In the genomic region with DNA sequence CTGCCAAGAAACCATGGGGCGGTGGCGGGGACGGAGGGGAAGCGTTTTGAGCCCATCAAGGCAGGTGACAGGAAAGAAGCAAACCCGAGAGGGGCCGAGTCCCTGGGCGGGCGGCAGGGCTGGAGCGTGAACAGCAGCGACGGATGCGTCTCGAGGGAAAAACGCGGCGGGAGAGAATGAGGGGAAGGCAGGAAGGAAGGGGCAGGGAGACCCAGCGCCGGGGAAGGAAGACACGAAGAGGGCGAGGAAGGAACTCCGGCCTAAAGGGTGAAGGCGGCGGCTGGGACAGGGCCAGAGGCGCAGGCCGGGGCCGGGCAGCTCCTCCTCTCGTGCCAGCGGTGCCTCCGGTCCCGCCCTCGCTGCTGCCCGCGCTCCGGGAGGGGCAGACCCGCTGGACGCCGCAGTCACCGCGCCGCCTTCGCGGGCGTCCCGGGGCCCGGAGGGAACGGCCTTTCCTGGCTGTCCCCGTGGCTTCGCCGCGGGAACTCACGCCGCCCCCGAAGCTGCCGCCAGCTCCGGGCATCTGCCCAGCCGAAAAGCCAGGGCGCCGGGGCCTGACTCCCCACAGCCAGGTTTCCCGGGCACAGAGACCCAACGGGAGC, we compare ENCODE assay signal across 1 cellular context.
TF ChIP-seq lines count a peak whose summit lies in the region.

No MANE protein-coding gene starts in this region.

TF ChIP-seq in GM12878, 131 proteins besides CTCF, POLR2A, EP300 and RAD21:
- TF ChIP-seq TCF7 (IDR thresholded peaks at IDR 0.05; ENCODE audit: borderline replicate concordance) = no peak
- no peak for TF ChIP-seq E2F4 (IDR thresholded peaks at IDR 0.05; ENCODE audit: low read depth, low read length)
- peak in 1 of 2 experiments; percentile 63; a peak in 1 of 4 replicates for TF ChIP-seq BHLHE40 (IDR thresholded peaks at IDR 0.05; ENCODE audit: borderline replicate concordance in 1 of 2, low read depth in 2 of 2, low read length in 1 of 2)
- no peak for TF ChIP-seq ELK1 (IDR thresholded peaks at IDR 0.05; ENCODE audit: low read depth, low read length)
- no peak for TF ChIP-seq ZNF207 (IDR thresholded peaks at IDR 0.05; ENCODE audit: borderline replicate concordance)
- TF ChIP-seq E2F8 (IDR thresholded peaks at IDR 0.05; ENCODE audit: low read depth, partially characterized antibody) = no peak
- 0 out of 2 replicates have a peak, but pooled peaks have one; percentile 68 for TF ChIP-seq LARP7 (IDR thresholded peaks at IDR 0.05)
- TF ChIP-seq TCF12 (IDR thresholded peaks at IDR 0.05; ENCODE audit: low read depth, low read length) = no peak
- no peak for TF ChIP-seq ZBTB40 (IDR thresholded peaks at IDR 0.05; ENCODE audit: borderline replicate concordance)
- TF ChIP-seq EGR1 (IDR thresholded peaks at IDR 0.05; ENCODE audit: borderline replicate concordance in 1 of 2, low read depth in 2 of 2, low read length in 2 of 2) = no peak
- TF ChIP-seq RFX5 (IDR thresholded peaks at IDR 0.05; ENCODE audit: low read depth, low read length) = no peak
- TF ChIP-seq JUND (IDR thresholded peaks at IDR 0.05; ENCODE audit: low read depth, low read length) = no peak
- TF ChIP-seq MEF2A (IDR thresholded peaks at IDR 0.05; ENCODE audit: insufficient read depth, low read depth, low read length) = no peak
- TF ChIP-seq SMARCA5 (IDR thresholded peaks at IDR 0.05) = no peak
- no peak for TF ChIP-seq PKNOX1 (IDR thresholded peaks at IDR 0.05)
- TF ChIP-seq ZBED1 (IDR thresholded peaks at IDR 0.05; ENCODE audit: borderline replicate concordance) = no peak
- TF ChIP-seq CEBPB (IDR thresholded peaks at IDR 0.05; ENCODE audit: borderline replicate concordance in 1 of 2, low read depth in 2 of 2, low read length in 2 of 2) = no peak
- TF ChIP-seq ZSCAN29 (IDR thresholded peaks at IDR 0.05) = no peak
- no peak for TF ChIP-seq USF1 (IDR thresholded peaks at IDR 0.05; ENCODE audit: borderline replicate concordance, extremely low read length, insufficient read depth, low read depth, low read length)
- no peak for TF ChIP-seq PBX3 (IDR thresholded peaks at IDR 0.05; ENCODE audit: insufficient replicate concordance, low read depth, low read length)
- TF ChIP-seq, protein P1, sequence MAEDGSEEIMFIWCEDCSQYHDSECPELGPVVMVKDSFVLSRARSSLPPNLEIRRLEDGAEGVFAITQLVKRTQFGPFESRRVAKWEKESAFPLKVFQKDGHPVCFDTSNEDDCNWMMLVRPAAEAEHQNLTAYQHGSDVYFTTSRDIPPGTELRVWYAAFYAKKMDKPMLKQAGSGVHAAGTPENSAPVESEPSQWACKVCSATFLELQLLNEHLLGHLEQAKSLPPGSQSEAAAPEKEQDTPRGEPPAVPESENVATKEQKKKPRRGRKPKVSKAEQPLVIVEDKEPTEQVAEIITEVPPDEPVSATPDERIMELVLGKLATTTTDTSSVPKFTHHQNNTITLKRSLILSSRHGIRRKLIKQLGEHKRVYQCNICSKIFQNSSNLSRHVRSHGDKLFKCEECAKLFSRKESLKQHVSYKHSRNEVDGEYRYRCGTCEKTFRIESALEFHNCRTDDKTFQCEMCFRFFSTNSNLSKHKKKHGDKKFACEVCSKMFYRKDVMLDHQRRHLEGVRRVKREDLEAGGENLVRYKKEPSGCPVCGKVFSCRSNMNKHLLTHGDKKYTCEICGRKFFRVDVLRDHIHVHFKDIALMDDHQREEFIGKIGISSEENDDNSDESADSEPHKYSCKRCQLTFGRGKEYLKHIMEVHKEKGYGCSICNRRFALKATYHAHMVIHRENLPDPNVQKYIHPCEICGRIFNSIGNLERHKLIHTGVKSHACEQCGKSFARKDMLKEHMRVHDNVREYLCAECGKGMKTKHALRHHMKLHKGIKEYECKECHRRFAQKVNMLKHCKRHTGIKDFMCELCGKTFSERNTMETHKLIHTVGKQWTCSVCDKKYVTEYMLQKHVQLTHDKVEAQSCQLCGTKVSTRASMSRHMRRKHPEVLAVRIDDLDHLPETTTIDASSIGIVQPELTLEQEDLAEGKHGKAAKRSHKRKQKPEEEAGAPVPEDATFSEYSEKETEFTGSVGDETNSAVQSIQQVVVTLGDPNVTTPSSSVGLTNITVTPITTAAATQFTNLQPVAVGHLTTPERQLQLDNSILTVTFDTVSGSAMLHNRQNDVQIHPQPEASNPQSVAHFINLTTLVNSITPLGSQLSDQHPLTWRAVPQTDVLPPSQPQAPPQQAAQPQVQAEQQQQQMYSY (CRISPR knock-in tag; IDR thresholded peaks at IDR 0.05) = no peak
- no peak for TF ChIP-seq MTA3 (IDR thresholded peaks at IDR 0.05; ENCODE audit: borderline replicate concordance, low read length)
- TF ChIP-seq HDGF (IDR thresholded peaks at IDR 0.05) = no peak
- TF ChIP-seq SUZ12 (IDR thresholded peaks at IDR 0.05; ENCODE audit: unreplicated experiment) = peak; percentile 49
- TF ChIP-seq POLR2AphosphoS5 (IDR thresholded peaks at IDR 0.05; ENCODE audit: low read length) = no peak
- TF ChIP-seq RB1 (IDR thresholded peaks at IDR 0.05; ENCODE audit: borderline replicate concordance) = 0 out of 2 replicates have a peak, but pooled peaks have one; percentile 56
- TF ChIP-seq IKZF2 (IDR thresholded peaks at IDR 0.05) = no peak
- TF ChIP-seq MTA2 (IDR thresholded peaks at IDR 0.05; ENCODE audit: low read depth) = no peak
- no peak for TF ChIP-seq RELB (IDR thresholded peaks at IDR 0.05; ENCODE audit: low read depth)
- TF ChIP-seq BRCA1 (IDR thresholded peaks at IDR 0.05; ENCODE audit: low read depth, low read length) = no peak
- TF ChIP-seq NR2F1 (conservative IDR thresholded peaks at IDR 0.05) = 0 out of 2 replicates have a peak, but pooled peaks have one; percentile 14
